23 cellular contexts compared by ENCODE assay signal in the genomic region with DNA sequence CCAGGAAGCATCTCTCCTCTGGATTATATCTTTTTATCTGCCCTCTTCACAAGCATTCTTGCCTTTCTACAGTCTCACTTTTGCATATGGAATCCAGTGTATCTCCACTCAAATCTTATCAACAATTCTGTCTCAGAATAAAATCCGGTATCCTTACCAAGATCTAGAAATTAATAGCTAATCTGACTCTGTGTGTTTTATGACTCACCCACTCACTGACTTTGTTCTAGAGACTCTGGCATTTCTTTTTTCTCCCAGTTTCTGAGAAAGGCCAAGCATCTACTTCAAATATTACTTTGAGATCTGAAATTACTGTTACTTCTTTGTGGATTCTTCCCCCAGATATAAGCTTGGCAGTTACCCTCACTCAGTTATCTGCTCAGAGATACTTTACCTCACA.
DNase-seq lines count a peak whose midpoint lies in the region; ATAC-seq, FAIRE-seq and TF ChIP-seq lines count a peak whose summit lies in the region.
"Had no signal": no experiment of that assay in that cellular context is flagged by ENCODE, and none has a peak within 500 bp of the region (broad histone marks: within the 10 kb centered on the region; RNA-seq: fewer than 3 reads in every experiment).

No MANE protein-coding gene starts in this region.

- WGBS in A549 (ENCODE audit: missing lambda C conversion rate) = 4% methylated on average over 1 of the region's 1 CpG

- peak overlapping the region; percentile 86 for H2AFZ ChIP-seq in Karpas-422 (ENCODE audit: low read length)

- H3K9ac ChIP-seq in Karpas-422 (ENCODE audit: low read length) = no peak overlapping the region

- CTCF ChIA-PET in A549 (lab: Yijun Ruan, JAX) = no interaction called here

- no peaks in the 10 kb centered on the region for H3K9me2 ChIP-seq in Karpas-422 (replicated peaks; ENCODE audit: insufficient read depth, low read length)

- H3K4me1 ChIP-seq in A549 (peaks cover 16% of the 10 kb centered on the region; the same call in 2 of the 3 replicates), Karpas-422 (ENCODE audit: low read length) (no peaks in the 10 kb centered on the region), left lung (no peaks in the 10 kb centered on the region)
- H3K4me1 ChIP-seq: Caco-2 had no signal

- DNase-seq in A549 (ENCODE audit: low read depth in 1 of 2, low spot score in 1 of 2) = peak in 1 of 2 experiments; percentile 2
- DNase-seq in Karpas-422 = no peak
- peak; percentile 4 for DNase-seq in glomerular visceral epithelial cell (ENCODE audit: extremely low spot score)
- DNase-seq in left lung = no peak
- no peak for DNase-seq in activated T-cell treated with anti-CD3 and anti-CD28 coated beads for 4 hours
- DNase-seq in iPS-NIHi7 (ENCODE audit: extremely low spot score) = no peak
- DNase-seq in DMS153 treated with DMSO at 0.1 percent for 48 hours (lab: John Stamatoyannopoulos, UW; ENCODE audit: unreplicated experiment) = no peak
- DNase-seq in NCI-H2227 (lab: John Stamatoyannopoulos, UW; ENCODE audit: unreplicated experiment) = no peak
- DNase-seq: 8988T; BE2C; C1 segment of cervical spinal cord; Caco-2; CD4-positive, CD25-positive, alpha-beta regulatory T cell; DND-41; EL; H9; KBM-7 had no signal

- H3K27me3 ChIP-seq in Karpas-422 (ENCODE audit: low read length) (no peaks in the 10 kb centered on the region), left lung (no peaks in the 10 kb centered on the region)
- H3K27me3 ChIP-seq: BE2C had no signal

- H3K4me3 ChIP-seq in A549 = no peak overlapping the region
- no peak overlapping the region for H3K4me3 ChIP-seq in Karpas-422 (ENCODE audit: low read length)
- H3K4me3 ChIP-seq in left lung = no peak overlapping the region
- H3K4me3 ChIP-seq: GM12878 had no signal

- H4K20me1 ChIP-seq in Karpas-422 (ENCODE audit: insufficient read depth, low read depth, low read length) = no peaks in the 10 kb centered on the region

- TF ChIP-seq RAD21 in A549 (conservative IDR thresholded peaks at IDR 0.05 in 1 of 2, IDR thresholded peaks at IDR 0.05 in 1 of 2) = no peak

- peak overlapping the region; percentile 46 for H3K4me2 ChIP-seq in A549
- no peak overlapping the region for H3K4me2 ChIP-seq in Karpas-422 (ENCODE audit: low read depth, low read length, poor library complexity, severe bottlenecking)

- H3K9me3 ChIP-seq in A549 = no peaks in the 10 kb centered on the region
- H3K9me3 ChIP-seq in Karpas-422 (ENCODE audit: low read length) = no peaks in the 10 kb centered on the region
- H3K9me3 ChIP-seq in left lung = no peaks in the 10 kb centered on the region
- H3K9me3 ChIP-seq: BE2C, Caco-2 had no signal

- no peak for TF ChIP-seq POLR2A in A549 (IDR thresholded peaks at IDR 0.05; ENCODE audit: low read length)

- TF ChIP-seq EP300 in A549 (IDR thresholded peaks at IDR 0.05) = no peak

- H3K27ac ChIP-seq in A549 (no peak overlapping the region), Karpas-422 (ENCODE audit: low read length) (no peak overlapping the region), left lung (no peak overlapping the region)

- no peak for FAIRE-seq in A549 (lab: Jason Lieb, UNC)
- FAIRE-seq: D721Med, GM12878, GM19239, H1, HepG2, HTR-8/SVneo had no signal

- TF ChIP-seq CTCF in A549 (IDR thresholded peaks at IDR 0.05) (no peak), left lung (IDR thresholded peaks at IDR 0.05) (no peak)

- POLR2A ChIA-PET in A549 (lab: Yijun Ruan, JAX) = no interaction called here

- H3K36me3 ChIP-seq in Karpas-422 (ENCODE audit: insufficient read depth, low read length) (no peaks in the 10 kb centered on the region), left lung (no peaks in the 10 kb centered on the region)
- H3K36me3 ChIP-seq: BE2C had no signal

- no peaks in the 10 kb centered on the region for H3K79me2 ChIP-seq in Karpas-422 (ENCODE audit: low read length)

- no peak; a peak in 1 of 6 replicates for ATAC-seq in A549
- ATAC-seq in left lung = peak; percentile 76
- ATAC-seq: GM12878, HepG2 had no signal

- intact Hi-C loops in left lung (cut with DNase I) = no loop called here

TF ChIP-seq in A549, 52 proteins besides CTCF, POLR2A, EP300 and RAD21:
- TF ChIP-seq HOXB5 (CRISPR knock-in tag; IDR thresholded peaks at IDR 0.05) (no peak), HEYL (CRISPR knock-in tag; IDR thresholded peaks at IDR 0.05) (no peak), EHF (CRISPR knock-in tag; IDR thresholded peaks at IDR 0.05) (no peak), ESRRA (IDR thresholded peaks at IDR 0.05; ENCODE audit: borderline replicate concordance, low read length) (no peak), HDAC2 (IDR thresholded peaks at IDR 0.05) (no peak), HOXA7 (CRISPR knock-in tag; IDR thresholded peaks at IDR 0.05) (no peak), CEBPB (IDR thresholded peaks at IDR 0.05) (no peak), CBX2 (IDR thresholded peaks at IDR 0.05; ENCODE audit: borderline replicate concordance, low read depth) (no peak)
- TF ChIP-seq, protein P1, sequence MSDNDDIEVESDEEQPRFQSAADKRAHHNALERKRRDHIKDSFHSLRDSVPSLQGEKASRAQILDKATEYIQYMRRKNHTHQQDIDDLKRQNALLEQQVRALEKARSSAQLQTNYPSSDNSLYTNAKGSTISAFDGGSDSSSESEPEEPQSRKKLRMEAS (IDR thresholded peaks at IDR 0.05) = no peak
- TF ChIP-seq, protein P2, sequence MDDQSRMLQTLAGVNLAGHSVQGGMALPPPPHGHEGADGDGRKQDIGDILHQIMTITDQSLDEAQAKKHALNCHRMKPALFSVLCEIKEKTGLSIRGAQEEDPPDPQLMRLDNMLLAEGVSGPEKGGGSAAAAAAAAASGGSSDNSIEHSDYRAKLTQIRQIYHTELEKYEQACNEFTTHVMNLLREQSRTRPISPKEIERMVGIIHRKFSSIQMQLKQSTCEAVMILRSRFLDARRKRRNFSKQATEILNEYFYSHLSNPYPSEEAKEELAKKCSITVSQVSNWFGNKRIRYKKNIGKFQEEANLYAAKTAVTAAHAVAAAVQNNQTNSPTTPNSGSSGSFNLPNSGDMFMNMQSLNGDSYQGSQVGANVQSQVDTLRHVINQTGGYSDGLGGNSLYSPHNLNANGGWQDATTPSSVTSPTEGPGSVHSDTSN (IDR thresholded peaks at IDR 0.05) = no peak
- TF ChIP-seq, protein P3, sequence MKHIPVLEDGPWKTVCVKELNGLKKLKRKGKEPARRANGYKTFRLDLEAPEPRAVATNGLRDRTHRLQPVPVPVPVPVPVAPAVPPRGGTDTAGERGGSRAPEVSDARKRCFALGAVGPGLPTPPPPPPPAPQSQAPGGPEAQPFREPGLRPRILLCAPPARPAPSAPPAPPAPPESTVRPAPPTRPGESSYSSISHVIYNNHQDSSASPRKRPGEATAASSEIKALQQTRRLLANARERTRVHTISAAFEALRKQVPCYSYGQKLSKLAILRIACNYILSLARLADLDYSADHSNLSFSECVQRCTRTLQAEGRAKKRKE (CRISPR knock-in tag; IDR thresholded peaks at IDR 0.05; ENCODE audit: low read depth) = no peak
- TF ChIP-seq, protein P4, sequence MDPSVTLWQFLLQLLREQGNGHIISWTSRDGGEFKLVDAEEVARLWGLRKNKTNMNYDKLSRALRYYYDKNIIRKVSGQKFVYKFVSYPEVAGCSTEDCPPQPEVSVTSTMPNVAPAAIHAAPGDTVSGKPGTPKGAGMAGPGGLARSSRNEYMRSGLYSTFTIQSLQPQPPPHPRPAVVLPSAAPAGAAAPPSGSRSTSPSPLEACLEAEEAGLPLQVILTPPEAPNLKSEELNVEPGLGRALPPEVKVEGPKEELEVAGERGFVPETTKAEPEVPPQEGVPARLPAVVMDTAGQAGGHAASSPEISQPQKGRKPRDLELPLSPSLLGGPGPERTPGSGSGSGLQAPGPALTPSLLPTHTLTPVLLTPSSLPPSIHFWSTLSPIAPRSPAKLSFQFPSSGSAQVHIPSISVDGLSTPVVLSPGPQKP (IDR thresholded peaks at IDR 0.05; ENCODE audit: low read depth, low read length) = no peak
